ENCODE assay signal across 12 cellular contexts in the genomic region with DNA sequence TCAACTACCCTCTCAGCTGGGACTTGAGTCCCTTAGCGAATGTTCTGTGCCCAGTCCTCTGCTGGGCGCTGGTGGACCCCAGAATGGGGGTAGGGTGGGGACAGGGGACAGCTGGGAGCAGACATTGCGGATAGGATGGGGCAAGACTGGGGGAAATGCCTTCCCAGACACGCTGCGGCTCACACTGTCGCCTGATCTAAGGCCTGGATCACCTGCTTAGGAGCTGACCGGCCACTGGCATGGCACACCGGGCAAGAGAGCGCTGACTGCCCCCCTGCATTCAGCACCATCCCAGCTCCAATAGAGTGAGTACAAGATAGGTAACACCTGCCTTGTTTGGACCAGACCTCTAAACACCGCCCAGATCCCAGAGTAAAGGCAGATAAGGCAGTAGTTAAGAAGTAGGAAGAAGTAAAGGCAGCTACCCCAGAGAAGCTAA. TPM values are rescaled to one million over a fixed set of nuclear protein-coding genes. Genes with fewer than 3 reads are reported as not detected.
A peak's percentile ranks its signal among the peaks of the same experiment; 100 is the strongest.
DNase-seq lines count a peak whose midpoint lies in the region; ATAC-seq and TF ChIP-seq lines count a peak whose summit lies in the region.
"Had no signal": no experiment of that assay in that cellular context is flagged by ENCODE, and none has a peak within 500 bp of the region (broad histone marks: within the 10 kb centered on the region; RNA-seq: fewer than 3 reads in every experiment).

No MANE protein-coding gene starts in this region.

- no peak for ATAC-seq in activated CD8-positive, alpha-beta memory T cell treated with anti-CD3 and anti-CD28 coated beads, Interleukin-2, amount 10 ng/mL, durations not matched to agents 7 days and 5 days
- ATAC-seq in GM18511 (IDR thresholded peaks at IDR 0.05; ENCODE audit: unreplicated experiment), result no peak
- ATAC-seq: foreskin keratinocyte had no signal

- H3K27me3 ChIP-seq in Karpas-422 (ENCODE audit: low read length) (no peaks in the 10 kb centered on the region), skeletal muscle tissue (ENCODE audit: control insufficient read depth in 3 of 3, insufficient read depth in 3 of 3, low read length in 3 of 3) (peaks cover 0 to 7% (median 0%) of the 10 kb centered on the region in 3 donors)

- H3K4me1 Mint-ChIP-seq in activated CD8-positive, alpha-beta memory T cell treated with anti-CD3 and anti-CD28 coated beads, Interleukin-2, amount 10 ng/mL, durations not matched to agents 7 days and 5 days, result peaks cover 18% of the 10 kb centered on the region
- peaks cover 16% of the 10 kb centered on the region for H3K4me1 Mint-ChIP-seq in glutamatergic neuron (ENCODE audit: low read depth, unreplicated experiment)

- H3K9ac ChIP-seq in Karpas-422 (ENCODE audit: low read length) (peak overlapping the region; percentile 81), skeletal muscle tissue (ENCODE audit: low read depth in 1 of 3, low read length in 3 of 3) (peak overlapping the region in 2 of 3 donors; percentile 6 to 60)

- H3K9me2 ChIP-seq in Karpas-422 (replicated peaks; ENCODE audit: insufficient read depth, low read length), result no peaks in the 10 kb centered on the region

- H3K9me3 ChIP-seq in Karpas-422 (ENCODE audit: low read length), result no peaks in the 10 kb centered on the region
- H3K9me3 ChIP-seq in skeletal muscle tissue (ENCODE audit: control insufficient read depth in 3 of 3, low read length in 3 of 3), result no peaks in the 10 kb centered on the region

- H3K4me1 ChIP-seq in Karpas-422 (ENCODE audit: low read length) (peaks cover 24% of the 10 kb centered on the region), skeletal muscle tissue (ENCODE audit: control insufficient read depth in 3 of 3, insufficient read depth in 3 of 3, low read length in 3 of 3) (peaks cover 16 to 48% (median 38%) of the 10 kb centered on the region in 3 donors)
- H3K4me1 ChIP-seq: foreskin keratinocyte had no signal

- no peak for TF ChIP-seq CTCF in glutamatergic neuron (IDR thresholded peaks at IDR 0.05; ENCODE audit: partially characterized antibody, unreplicated experiment)

- peak overlapping the region; percentile 83 for H3K4me2 ChIP-seq in Karpas-422 (ENCODE audit: low read depth, low read length, poor library complexity, severe bottlenecking)

- H4K20me1 ChIP-seq in Karpas-422 (ENCODE audit: insufficient read depth, low read depth, low read length), result no peaks in the 10 kb centered on the region

- H3K9me3 Mint-ChIP-seq in activated CD8-positive, alpha-beta memory T cell treated with anti-CD3 and anti-CD28 coated beads, Interleukin-2, amount 10 ng/mL, durations not matched to agents 7 days and 5 days (ENCODE audit: low read depth), result no peaks in the 10 kb centered on the region
- peaks cover 15% of the 10 kb centered on the region for H3K9me3 Mint-ChIP-seq in glutamatergic neuron (ENCODE audit: unreplicated experiment)

- peak overlapping the region; percentile 32 for H3K4me3 Mint-ChIP-seq in activated CD8-positive, alpha-beta memory T cell treated with anti-CD3 and anti-CD28 coated beads, Interleukin-2, amount 10 ng/mL, durations not matched to agents 7 days and 5 days
- H3K4me3 Mint-ChIP-seq in glutamatergic neuron (ENCODE audit: unreplicated experiment), result peak overlapping the region; percentile 84

- H3K27me3 Mint-ChIP-seq in activated CD8-positive, alpha-beta memory T cell treated with anti-CD3 and anti-CD28 coated beads, Interleukin-2, amount 10 ng/mL, durations not matched to agents 7 days and 5 days, result peaks cover 37% of the 10 kb centered on the region
- H3K27me3 Mint-ChIP-seq in glutamatergic neuron (ENCODE audit: unreplicated experiment), result peaks cover 8% of the 10 kb centered on the region

- CTCF ChIA-PET in activated CD8-positive, alpha-beta memory T cell treated with anti-CD3 and anti-CD28 coated beads, Interleukin-2, amount 10 ng/mL, durations not matched to agents 7 days and 5 days (lab: Charles Lee), result interaction anchor here (0.8 to 6.0 kb wide), 8 partner anchors 24 to 285 kb away, joined by 3 to 97 read pairs (median 6); no protein-coding TSS in a partner anchor

- no peaks in the 10 kb centered on the region for H3K36me3 Mint-ChIP-seq in activated CD8-positive, alpha-beta memory T cell treated with anti-CD3 and anti-CD28 coated beads, Interleukin-2, amount 10 ng/mL, durations not matched to agents 7 days and 5 days
- no peaks in the 10 kb centered on the region for H3K36me3 Mint-ChIP-seq in glutamatergic neuron (ENCODE audit: unreplicated experiment)

- H3K4me3 ChIP-seq in Karpas-422 (ENCODE audit: low read length) (peak overlapping the region; percentile 84; the same call in 1 of the 2 replicates), skeletal muscle tissue (ENCODE audit: low read length in 3 of 3) (peak overlapping the region in 1 of 3 donors; percentile 2)

- H3K36me3 ChIP-seq in Karpas-422 (ENCODE audit: insufficient read depth, low read length) (no peaks in the 10 kb centered on the region), skeletal muscle tissue (ENCODE audit: control insufficient read depth in 3 of 3, insufficient read depth in 3 of 3, low read length in 3 of 3) (no peaks in the 10 kb centered on the region)

- H3K27ac ChIP-seq in Karpas-422 (ENCODE audit: low read length), result no peak overlapping the region
- H3K27ac ChIP-seq in skeletal muscle tissue (ENCODE audit: low read depth, low read length), result peak overlapping the region; percentile 4
- H3K27ac ChIP-seq: foreskin keratinocyte had no signal

- H2AFZ ChIP-seq in Karpas-422 (ENCODE audit: low read length), result no peak overlapping the region

- no peak for DNase-seq in activated CD8-positive, alpha-beta memory T cell treated with anti-CD3 and anti-CD28 coated beads, Interleukin-2, amount 10 ng/mL, durations not matched to agents 7 days and 5 days
- DNase-seq in activated CD8-positive, alpha-beta memory T cell treated with anti-CD3 and anti-CD28 coated beads for 24 hours, result no peak
- DNase-seq in Karpas-422, result no peak
- DNase-seq in glutamatergic neuron, result no peak
- DNase-seq in hypothalamus (lab: John Stamatoyannopoulos, UW), result no peak
- no peak for DNase-seq in NCI-H2171 (lab: John Stamatoyannopoulos, UW)
- DNase-seq: dermis blood vessel endothelial cell; foreskin keratinocyte; MV-4-11; stimulated activated CD4-positive, alpha-beta T cell treated with anti-CD3 and anti-CD28 coated beads, Interleukin-4, amount 100 ng/mL, for 4 hours had no signal

- no peak overlapping the region for H3K27ac Mint-ChIP-seq in activated CD8-positive, alpha-beta memory T cell treated with anti-CD3 and anti-CD28 coated beads, Interleukin-2, amount 10 ng/mL, durations not matched to agents 7 days and 5 days
- H3K27ac Mint-ChIP-seq in glutamatergic neuron (ENCODE audit: unreplicated experiment), result no peak overlapping the region

- H3K79me2 ChIP-seq in Karpas-422 (ENCODE audit: low read length), result peaks cover 5% of the 10 kb centered on the region; the same call in 1 of the 2 replicates

RNA-seq across cellular contexts. Expression of gene ARVCF, which starts 1.4 kb away (rescaled TPM):
- under 1 TPM; 0.50 to 0.70 TPM for total RNA-seq in activated CD8-positive, alpha-beta memory T cell treated with anti-CD3 and anti-CD28 coated beads, Interleukin-2, amount 10 ng/mL, durations not matched to agents 7 days and 5 days
- total RNA-seq in Karpas-422 (2014; rRNA removed; shearing (Covaris generic); ENCODE audit: low replicate concordance), result 4.3 and 13.7 TPM in 2 replicates
- 119 TPM for total RNA-seq in glutamatergic neuron (ENCODE audit: unreplicated experiment)
- total RNA-seq in skeletal muscle tissue, result 49.6 TPM

RNA-seq across cellular contexts. Expression of gene TANGO2, which starts 5.7 kb away (rescaled TPM):
- 10 to 100 TPM; 36.7 to 44.5 TPM for total RNA-seq in activated CD8-positive, alpha-beta memory T cell treated with anti-CD3 and anti-CD28 coated beads, Interleukin-2, amount 10 ng/mL, durations not matched to agents 7 days and 5 days
- total RNA-seq in Karpas-422 (2014; rRNA removed; shearing (Covaris generic); ENCODE audit: low replicate concordance), result 36.8 and 39.0 TPM in 2 replicates
- total RNA-seq in glutamatergic neuron (ENCODE audit: unreplicated experiment) (31.8 TPM), skeletal muscle tissue (13.6 TPM)
